7 cellular contexts compared by ENCODE assay signal in genomic region chr11:128039140-128040021, GRCh38.
A peak's percentile ranks its signal among the peaks of the same experiment; 100 is the strongest.
DNase-seq lines count a peak whose midpoint lies in the region; ATAC-seq, FAIRE-seq and TF ChIP-seq lines count a peak whose summit lies in the region.

No MANE protein-coding gene starts in this region.

- TF ChIP-seq CTCF in left lung (IDR thresholded peaks at IDR 0.05): no peak

- intact Hi-C loops in left lung (cut with DNase I): loop anchor here in 1 of 2 donors (10.0 kb wide), 1 partner anchor 115 kb away; no protein-coding TSS in a partner anchor

- H3K4me3 ChIP-seq in left lung: no peak overlapping the region

- FAIRE-seq in GM19239 (lab: Jason Lieb, UNC): peak; percentile 69

- H3K27me3 ChIP-seq in left lung: no peaks in the 10 kb centered on the region

- ATAC-seq in HG03135 (IDR thresholded peaks at IDR 0.05; ENCODE audit: unreplicated experiment) (peak; percentile 94), left lung (peak; percentile 89)

- H3K27ac ChIP-seq in left lung: peak overlapping the region in 1 of 2 donors; percentile 78

- H3K4me1 ChIP-seq in left lung: peaks cover 4 to 34% of the 10 kb centered on the region in 2 donors

- H3K36me3 ChIP-seq in left lung: no peaks in the 10 kb centered on the region

- H3K9me3 ChIP-seq in left lung: no peaks in the 10 kb centered on the region

- DNase-seq in GM19239 (ENCODE audit: insufficient read length, low spot score) (no peak), SK-MEL-5 (ENCODE audit: low read depth, low spot score) (peak; percentile 2), left lung (peak; percentile 76 to 82), NCI-H1417 treated with DMSO at 0.1 percent for 48 hours (lab: John Stamatoyannopoulos, UW) (no peak)
- DNase-seq in activated naive CD4-positive, alpha-beta T cell treated with Interleukin-2 at 50 U/mL for 16 hours: peak; percentile 76
- peak; percentile 61 to 74 for DNase-seq in stimulated activated CD8-positive, alpha-beta memory T cell treated with anti-CD3 and anti-CD28 coated beads, Interleukin-7, amount 100 ng/mL, for 48 hours (ENCODE audit: extremely low read depth in 1 of 2, low read depth in 1 of 2)

- in situ Hi-C loops in SK-MEL-5 (cut with HindIII; ENCODE audit: low pct_unique_long_range_greater_than_20kb, low sequenced_read_pairs): no loop called here

Comparison
In these comparisons a context has a peak if more than half of its experiments do, and no peak if none do; other contexts are left out.
1. DNase-seq: peak in SK-MEL-5 (single experiment), activated naive CD4-positive, alpha-beta T cell treated with Interleukin-2 at 50 U/mL for 16 hours (single experiment), left lung (2 of 2) and stimulated activated CD8-positive, alpha-beta memory T cell treated with anti-CD3 and anti-CD28 coated beads, Interleukin-7, amount 100 ng/mL, for 48 hours (2 of 2); none in GM19239 (single experiment) and NCI-H1417 treated with DMSO at 0.1 percent for 48 hours (single experiment).